Comparison of ENCODE assay signal across 30 cellular contexts in the genomic region with DNA sequence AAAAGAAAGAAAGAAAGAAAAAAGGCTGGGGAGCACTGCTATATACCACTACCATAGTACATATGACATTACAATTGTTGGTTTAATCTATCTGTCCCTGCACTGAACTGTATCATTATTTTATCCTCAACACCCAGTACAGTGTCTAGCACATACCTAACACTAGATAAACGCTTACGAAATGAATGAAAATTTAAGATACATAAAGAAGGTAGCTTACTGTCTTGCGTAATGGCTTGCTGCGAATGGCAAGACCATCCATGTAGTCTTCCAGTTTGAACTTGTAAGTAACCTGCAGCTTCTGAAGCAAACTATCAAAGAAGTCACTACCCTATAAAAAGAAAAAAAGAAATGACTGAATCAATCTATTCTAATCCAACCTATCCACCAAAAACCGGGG. TPM values are rescaled to one million over a fixed set of nuclear protein-coding genes. Genes with fewer than 3 reads are reported as not detected.
"Had no signal": no experiment of that assay in that cellular context is flagged by ENCODE, and none has a peak within 500 bp of the region (broad histone marks: within the 10 kb centered on the region; RNA-seq: fewer than 3 reads in every experiment).

No MANE protein-coding gene starts in this region.

- H3K4me1 ChIP-seq: breast epithelium had no signal

- H3K27me3 Mint-ChIP-seq: activated CD4-positive, alpha-beta memory T cell treated with anti-CD3 and anti-CD28 coated beads for 36 hours; activated CD4-positive, alpha-beta T cell treated with anti-CD3 and anti-CD28 coated beads, Interleukin-2, amount 10 ng/mL, durations not matched to agents 24 days and 14 days; activated CD8-positive, alpha-beta memory T cell treated with anti-CD3 and anti-CD28 coated beads, Interleukin-2, amount 10 ng/mL, durations not matched to agents 7 days and 5 days; activated naive CD8-positive, alpha-beta T cell; activated T-helper 17 cell treated with anti-CD3 and anti-CD28 coated beads, Interleukin-2, amount 50 U/mL, for 72 hours; central memory CD8-positive, alpha-beta T cell; dendritic cell treated with granulocyte-macrophage colony-stimulating factor and Interleukin-4, amounts not matched to agents 40 ng/mL and 50 ng/mL, for 4 days had no signal

- H3K27me3 ChIP-seq: ascending aorta, breast epithelium, dorsolateral prefrontal cortex had no signal

- H3K36me3 ChIP-seq: breast epithelium had no signal

- ATAC-seq: activated CD8-positive, alpha-beta memory T cell treated with anti-CD3 and anti-CD28 coated beads, Interleukin-2, amount 10 ng/mL, durations not matched to agents 7 days and 5 days; activated CD8-positive, alpha-beta T cell treated with anti-CD3 and anti-CD28 coated beads, Interleukin-2, amount 10 ng/mL, durations not matched to agents 7 days and 5 days; activated T-cell treated with anti-CD3 and anti-CD28 coated beads, Interleukin-2, amount 50 U/mL, for 4 hours; activated T-helper 17 cell treated with anti-CD3 and anti-CD28 coated beads, Interleukin-2, amount 50 U/mL, for 72 hours; WTC11 had no signal

- H3K27ac ChIP-seq: ascending aorta, breast epithelium, coronary artery, dorsolateral prefrontal cortex, epithelial cell of prostate, VCaP had no signal

- FAIRE-seq: frontal cortex had no signal

- H3K27ac Mint-ChIP-seq: activated CD4-positive, alpha-beta memory T cell treated with anti-CD3 and anti-CD28 coated beads for 36 hours; activated CD4-positive, alpha-beta T cell treated with anti-CD3 and anti-CD28 coated beads, Interleukin-2, amount 10 ng/mL, durations not matched to agents 24 days and 14 days; activated CD8-positive, alpha-beta memory T cell treated with anti-CD3 and anti-CD28 coated beads, Interleukin-2, amount 10 ng/mL, durations not matched to agents 7 days and 5 days; activated T-helper 17 cell treated with anti-CD3 and anti-CD28 coated beads, Interleukin-2, amount 50 U/mL, for 72 hours; dendritic cell treated with granulocyte-macrophage colony-stimulating factor and Interleukin-4, amounts not matched to agents 40 ng/mL and 50 ng/mL, for 4 days; WTC11 had no signal

- H3K4me3 Mint-ChIP-seq: activated CD4-positive, alpha-beta memory T cell treated with anti-CD3 and anti-CD28 coated beads for 36 hours; activated CD4-positive, alpha-beta T cell treated with anti-CD3 and anti-CD28 coated beads, Interleukin-2, amount 10 ng/mL, durations not matched to agents 24 days and 14 days; activated CD8-positive, alpha-beta memory T cell treated with anti-CD3 and anti-CD28 coated beads, Interleukin-2, amount 10 ng/mL, durations not matched to agents 7 days and 5 days; activated CD8-positive, alpha-beta T cell treated with anti-CD3 and anti-CD28 coated beads, Interleukin-2, amount 10 ng/mL, durations not matched to agents 7 days and 5 days; activated naive CD8-positive, alpha-beta T cell; activated T-cell treated with anti-CD3 and anti-CD28 coated beads, Interleukin-2, amount 50 U/mL, for 4 hours; central memory CD8-positive, alpha-beta T cell; dendritic cell treated with granulocyte-macrophage colony-stimulating factor and Interleukin-4, amounts not matched to agents 40 ng/mL and 50 ng/mL, for 4 days; WTC11 had no signal

- DNase-seq: activated CD4-positive, alpha-beta memory T cell treated with anti-CD3 and anti-CD28 coated beads for 36 hours; activated CD4-positive, alpha-beta T cell treated with anti-CD3 and anti-CD28 coated beads for 1 hour; activated CD4-positive, alpha-beta T cell treated with anti-CD3 and anti-CD28 coated beads, Interleukin-2, amount 10 ng/mL, durations not matched to agents 24 days and 14 days; activated CD8-positive, alpha-beta memory T cell treated with anti-CD3 and anti-CD28 coated beads, Interleukin-2, amount 10 ng/mL, durations not matched to agents 7 days and 5 days; activated CD8-positive, alpha-beta memory T cell treated with anti-CD3 and anti-CD28 coated beads, Interleukin-2, amount 50 U/mL, for 4 hours; activated CD8-positive, alpha-beta T cell treated with anti-CD3 and anti-CD28 coated beads, Interleukin-2, amount 10 ng/mL, durations not matched to agents 7 days and 5 days; activated effector memory CD4-positive, alpha-beta T cell treated with Interleukin-2 at 50 U/mL for 16 hours; activated gamma-delta T cell treated with Interleukin-2 at 50 U/mL for 16 hours; activated naive CD4-positive, alpha-beta T cell treated with anti-CD3 and anti-CD28 coated beads, Interleukin-2, amount 50 U/mL, for 16 hours; activated naive CD4-positive, alpha-beta T cell treated with Interleukin-2 at 50 U/mL for 16 hours; activated T-cell treated with anti-CD3 and anti-CD28 coated beads, Interleukin-2, amount 50 U/mL, for 4 hours; amygdala; dorsolateral prefrontal cortex; effector memory CD4-positive, alpha-beta T cell; foreskin fibroblast; head of caudate nucleus; hippocampal formation; T-helper 1 cell; T-helper 2 cell had no signal

- H3K4me3 ChIP-seq: ascending aorta, breast epithelium, coronary artery had no signal

- H3K9me3 ChIP-seq: ascending aorta, breast epithelium had no signal

RNA-seq across cellular contexts. Expression of gene SRR, which starts 6.7 kb away (rescaled TPM):
- total RNA-seq: ascending aorta had no signal
